In the genomic region with DNA sequence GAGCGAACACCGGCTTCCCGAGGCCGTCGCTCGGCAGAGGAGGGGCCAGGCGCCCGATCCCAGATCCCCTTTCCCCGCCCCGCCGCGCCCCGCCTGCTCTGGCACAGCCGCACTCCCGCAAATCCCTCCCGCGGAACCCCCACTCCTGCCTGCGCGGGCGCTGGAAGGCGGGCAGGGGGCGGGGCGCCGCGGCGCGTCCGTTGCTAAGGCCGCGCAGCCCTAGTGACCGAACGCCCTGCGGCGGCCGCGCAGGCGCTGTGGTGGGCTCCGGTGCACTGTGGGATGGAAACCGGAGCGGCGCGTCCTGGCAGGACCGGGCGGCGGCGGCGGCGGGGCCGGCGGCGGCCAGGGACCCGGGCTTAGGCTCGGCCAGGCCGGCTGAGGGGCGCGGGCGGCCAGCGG, we compare ENCODE assay signal across 8 cellular contexts. TPM values are rescaled to one million over a fixed set of nuclear protein-coding genes. Genes with fewer than 3 reads are reported as not detected.
DNase-seq lines count a peak whose midpoint lies in the region; ATAC-seq and TF ChIP-seq lines count a peak whose summit lies in the region.

Gene TRAF3IP1 (plus strand): TSS at position 273 of the 402 bp plus-strand sequence. CDS start 145 bp downstream, outside the sequence.

- no peaks in the 10 kb centered on the region; the same call in 1 of the 2 replicates for H4K20me1 ChIP-seq in PC-3 (ENCODE audit: low read length)

- BruUV-seq in Calu3 (replicated peaks; lab: Mats Ljungman, UMichigan) (no TSS peak), PC-3 (replicated peaks; lab: Mats Ljungman, UMichigan) (no TSS peak)

- no peaks in the 10 kb centered on the region for H3K9me3 ChIP-seq in PC-3 (ENCODE audit: low read length)
- H3K9me3 ChIP-seq in esophagus squamous epithelium, result no peaks in the 10 kb centered on the region

- H2AFZ ChIP-seq in PC-3 (ENCODE audit: low read length), result peak within 1 kb of the TSS; percentile 94

- H3K79me2 ChIP-seq in PC-3 (ENCODE audit: low read length), result peaks cover 31% of the 10 kb centered on the region

- H3K9ac ChIP-seq in PC-3 (ENCODE audit: low read length), result peak within 1 kb of the TSS; percentile 63

- 0 out of 2 replicates have a peak, but pooled peaks cover 7% of the 10 kb centered on the region for H3K4me1 ChIP-seq in PC-3 (ENCODE audit: insufficient read depth, low read length)
- H3K4me1 ChIP-seq in esophagus squamous epithelium, result peaks cover 4 to 24% (median 13%) of the 10 kb centered on the region in 3 donors

- intact Hi-C loops in Calu3 (cut with micrococcal nuclease; ENCODE audit: unreplicated experiment), result loop anchor here (5.0 kb wide), 1 partner anchor 33 kb away; the partner anchor contains the start of gene PER2
- intact Hi-C loops in PC-3 (cut with micrococcal nuclease), result loop anchor here (1.0 to 5.0 kb wide), 3 partner anchors 30 to 63 kb away; no protein-coding TSS in a partner anchor
- intact Hi-C loops in esophagus squamous epithelium (cut with DNase I), result no loop called here

- H3K36me3 Mint-ChIP-seq in Calu3 (ENCODE audit: insufficient read depth, unreplicated experiment), result peaks cover 19% of the 10 kb centered on the region
- H3K36me3 Mint-ChIP-seq in activated T-cell treated with anti-CD3 and anti-CD28 coated beads, Interleukin-2, amount 50 U/mL, for 4 hours (ENCODE audit: insufficient read depth), result peaks cover 4% of the 10 kb centered on the region

- H3K27ac Mint-ChIP-seq in Calu3 (ENCODE audit: unreplicated experiment), result peak within 1 kb of the TSS; percentile 85

- DNase-seq in Calu3, result peak; percentile 96
- peak; percentile 92 for DNase-seq in HuH-7.5 (ENCODE audit: low spot score)
- peak; percentile 92 for DNase-seq in PC-3
- peak; percentile 78 for DNase-seq in activated T-cell treated with anti-CD3 and anti-CD28 coated beads, Interleukin-2, amount 50 U/mL, for 4 hours
- peak; percentile 7 for DNase-seq in esophagus squamous epithelium (lab: John Stamatoyannopoulos, UW)
- peak; percentile 95 for DNase-seq in myocyte (ENCODE audit: low read depth)
- DNase-seq in stimulated activated CD8-positive, alpha-beta memory T cell treated with anti-CD3 and anti-CD28 coated beads, Interleukin-7, amount 100 ng/mL, for 24 hours (ENCODE audit: low read depth), result peak; percentile 59

- H3F3A ChIP-seq in PC-3 (ENCODE audit: low read length, unreplicated experiment), result no peaks in the 10 kb centered on the region

- POLR2A ChIA-PET in PC-3 (lab: Charles Lee; ENCODE audit: unreplicated experiment), result no interaction called here

- peak within 1 kb of the TSS; percentile 78 for H3K4me3 ChIP-seq in PC-3 (ENCODE audit: low read length)
- peak within 1 kb of the TSS; percentile 68 to 95 (median 83) for H3K4me3 ChIP-seq in esophagus squamous epithelium

- peaks cover 9% of the 10 kb centered on the region for H3K4me1 Mint-ChIP-seq in Calu3 (ENCODE audit: low read depth, unreplicated experiment)
- H3K4me1 Mint-ChIP-seq in activated T-cell treated with anti-CD3 and anti-CD28 coated beads, Interleukin-2, amount 50 U/mL, for 4 hours (ENCODE audit: low read depth), result peaks cover 18% of the 10 kb centered on the region

- TF ChIP-seq CTCF in Calu3 (IDR thresholded peaks at IDR 0.05; ENCODE audit: unreplicated experiment) (no peak), PC-3 (conservative IDR thresholded peaks at IDR 0.05; ENCODE audit: low read depth, low read length) (no peak), esophagus squamous epithelium (IDR thresholded peaks at IDR 0.05) (peak in 2 of 6 experiments; percentile 3 to 21)

- peak in 1 of 4 donors; percentile 25 for TF ChIP-seq POLR2A in esophagus squamous epithelium (IDR thresholded peaks at IDR 0.05)

- ATAC-seq in GM21526 (IDR thresholded peaks at IDR 0.05; ENCODE audit: low FRiP score, unreplicated experiment) (peak; percentile 93), PC-3 (peak; percentile 96)
- ATAC-seq in activated T-cell treated with anti-CD3 and anti-CD28 coated beads, Interleukin-2, amount 50 U/mL, for 4 hours, result peak; percentile 98

- peak within 1 kb of the TSS; percentile 94 for H3K4me2 ChIP-seq in PC-3 (ENCODE audit: low read length)

- no peaks in the 10 kb centered on the region for H3K36me3 ChIP-seq in PC-3 (ENCODE audit: low read depth, low read length)
- H3K36me3 ChIP-seq in esophagus squamous epithelium, result peaks cover 0 to 6% (median 0%) of the 10 kb centered on the region in 3 donors

- CTCF ChIA-PET in Calu3 (lab: Charles Lee), result no interaction called here
- CTCF ChIA-PET in PC-3 (lab: Charles Lee), result no interaction called here

- peak within 1 kb of the TSS; percentile 72 for H3K4me3 Mint-ChIP-seq in Calu3 (ENCODE audit: low read depth, unreplicated experiment)
- H3K4me3 Mint-ChIP-seq in activated T-cell treated with anti-CD3 and anti-CD28 coated beads, Interleukin-2, amount 50 U/mL, for 4 hours, result peak within 1 kb of the TSS; percentile 80

- H3K9me2 ChIP-seq in PC-3 (replicated peaks; ENCODE audit: low read length), result no peaks in the 10 kb centered on the region

- WGBS in esophagus squamous epithelium, 2 donors, result 0% methylated on average over 2 of the region's 58 CpGs; no CpG with 5 or more reads in 1 of the 2 donors

- H3K27ac ChIP-seq in PC-3 (ENCODE audit: low read length) (0 out of 2 replicates have a peak within 1 kb of the TSS, but pooled peaks have one; percentile 20), esophagus squamous epithelium (peak within 1 kb of the TSS; percentile 63 to 86 (median 72))

- H3K27me3 Mint-ChIP-seq in Calu3 (ENCODE audit: unreplicated experiment), result no peaks in the 10 kb centered on the region
- H3K27me3 Mint-ChIP-seq in activated T-cell treated with anti-CD3 and anti-CD28 coated beads, Interleukin-2, amount 50 U/mL, for 4 hours (ENCODE audit: low read depth), result peaks cover 5% of the 10 kb centered on the region

- H3K27me3 ChIP-seq in PC-3 (ENCODE audit: low read length) (no peaks in the 10 kb centered on the region), esophagus squamous epithelium (no peaks in the 10 kb centered on the region)

- H3K9me3 Mint-ChIP-seq in Calu3 (ENCODE audit: low read depth, unreplicated experiment), result no peaks in the 10 kb centered on the region
- no peaks in the 10 kb centered on the region for H3K9me3 Mint-ChIP-seq in activated T-cell treated with anti-CD3 and anti-CD28 coated beads, Interleukin-2, amount 50 U/mL, for 4 hours

RNA-seq across cellular contexts. Expression of gene TRAF3IP1, which starts in this region (rescaled TPM):
- total RNA-seq in Calu3 (2022) (18.6 and 21.2 TPM in 2 replicates), PC-3 (2014; rRNA removed) (8.2 and 12.0 TPM in 2 replicates), esophagus squamous epithelium (10 to 100 TPM in 1 of 4 donors, 1 to 10 TPM in 3; 5.4 to 13.5 (median 9.8) TPM), myocyte (8.2 and 8.8 TPM in 2 replicates)
- 10 to 100 TPM; 16.4 to 19.1 (median 17.8) TPM for total RNA-seq in activated T-cell treated with anti-CD3 and anti-CD28 coated beads, Interleukin-2, amount 50 U/mL, for 4 hours
- polyA plus RNA-seq in myocyte (2012), result 12.6 TPM

Comparison
In these comparisons a context has a peak if more than half of its experiments do, and no peak if none do; other contexts are left out.
1. Peak in every context shown above with its lines: DNase-seq, ATAC-seq, H3K4me3 ChIP-seq and H3K27ac ChIP-seq.
2. DNase-seq: peak in every context shown above with its lines; median percentile 96 in Calu3; 95 in myocyte; 92 in HuH-7.5; 92 in PC-3; 78 in activated T-cell treated with anti-CD3 and anti-CD28 coated beads, Interleukin-2, amount 50 U/mL, for 4 hours; 59 in stimulated activated CD8-positive, alpha-beta memory T cell treated with anti-CD3 and anti-CD28 coated beads, Interleukin-7, amount 100 ng/mL, for 24 hours; 7 in esophagus squamous epithelium.